9 cellular contexts compared by ENCODE assay signal in the genomic region with DNA sequence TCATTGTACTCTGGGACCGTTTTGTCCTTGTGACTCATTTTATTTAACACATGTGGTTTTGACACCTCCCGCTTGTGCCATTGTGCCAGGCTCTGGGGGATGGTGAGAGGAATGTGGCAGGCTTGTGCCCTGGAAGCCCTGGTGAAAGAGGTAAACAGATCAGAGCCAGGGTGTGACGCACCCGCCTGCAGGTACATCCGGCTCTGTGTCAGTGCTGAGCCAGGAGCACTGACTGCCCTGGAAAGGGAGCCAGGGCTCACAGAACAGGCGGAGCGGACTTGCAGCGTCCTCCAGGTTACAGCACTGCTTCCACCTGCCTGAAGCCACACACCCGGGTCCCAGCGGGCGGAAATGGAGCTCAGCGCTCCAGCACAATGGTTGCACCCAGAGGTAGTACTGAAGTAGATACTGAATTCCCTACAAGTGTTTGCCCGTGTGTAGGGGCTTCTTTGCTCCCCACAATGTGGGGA. TPM values are rescaled to one million over a fixed set of nuclear protein-coding genes. Genes with fewer than 3 reads are reported as not detected.
A peak's percentile ranks its signal among the peaks of the same experiment; 100 is the strongest.
DNase-seq lines count a peak whose midpoint lies in the region; ATAC-seq lines count a peak whose summit lies in the region.
"Had no signal": no experiment of that assay in that cellular context is flagged by ENCODE, and none has a peak within 500 bp of the region (broad histone marks: within the 10 kb centered on the region; RNA-seq: fewer than 3 reads in every experiment).

No MANE protein-coding gene starts in this region.

- CTCF ChIA-PET in activated CD8-positive, alpha-beta memory T cell treated with anti-CD3 and anti-CD28 coated beads, Interleukin-2, amount 10 ng/mL, durations not matched to agents 7 days and 5 days (lab: Charles Lee), result interaction anchor here (1.2 to 1.4 kb wide), 2 partner anchors 9 to 95 kb away, joined by 4 to 5 read pairs; a partner anchor contains a TSS

- H3K4me1 Mint-ChIP-seq in activated CD8-positive, alpha-beta memory T cell treated with anti-CD3 and anti-CD28 coated beads, Interleukin-2, amount 10 ng/mL, durations not matched to agents 7 days and 5 days, result peaks cover 52% of the 10 kb centered on the region

- no peaks in the 10 kb centered on the region for H3K27me3 Mint-ChIP-seq in activated CD8-positive, alpha-beta memory T cell treated with anti-CD3 and anti-CD28 coated beads, Interleukin-2, amount 10 ng/mL, durations not matched to agents 7 days and 5 days

- intact Hi-C loops in Right ventricle myocardium superior (cut with DNase I), result loop anchor here (10.0 kb wide), 1 partner anchor 141 kb away; a partner anchor contains a TSS

- peaks cover 39% of the 10 kb centered on the region for H3K36me3 Mint-ChIP-seq in activated CD8-positive, alpha-beta memory T cell treated with anti-CD3 and anti-CD28 coated beads, Interleukin-2, amount 10 ng/mL, durations not matched to agents 7 days and 5 days

- H3K27ac Mint-ChIP-seq in activated CD8-positive, alpha-beta memory T cell treated with anti-CD3 and anti-CD28 coated beads, Interleukin-2, amount 10 ng/mL, durations not matched to agents 7 days and 5 days, result no peak overlapping the region

- ATAC-seq in activated CD8-positive, alpha-beta memory T cell treated with anti-CD3 and anti-CD28 coated beads, Interleukin-2, amount 10 ng/mL, durations not matched to agents 7 days and 5 days, result peak; percentile 34
- ATAC-seq in Right ventricle myocardium superior (ENCODE audit: poor library complexity) (peak; percentile 96), GM21717 (IDR thresholded peaks at IDR 0.05; ENCODE audit: unreplicated experiment) (no peak), GM18519 (IDR thresholded peaks at IDR 0.05; ENCODE audit: low FRiP score, unreplicated experiment) (no peak), GM21825 (IDR thresholded peaks at IDR 0.05; ENCODE audit: unreplicated experiment) (no peak)

- peaks cover under 1% of the 10 kb centered on the region for H3K9me3 Mint-ChIP-seq in activated CD8-positive, alpha-beta memory T cell treated with anti-CD3 and anti-CD28 coated beads, Interleukin-2, amount 10 ng/mL, durations not matched to agents 7 days and 5 days (ENCODE audit: low read depth)

- peak; percentile 76 for DNase-seq in NCI-H1105 treated with DMSO at 0.1 percent for 48 hours (lab: John Stamatoyannopoulos, UW)
- DNase-seq in activated CD8-positive, alpha-beta memory T cell treated with anti-CD3 and anti-CD28 coated beads, Interleukin-2, amount 10 ng/mL, durations not matched to agents 7 days and 5 days, result peak; percentile 69
- DNase-seq in Right ventricle myocardium superior, result peak; percentile 90
- DNase-seq in stimulated activated CD8-positive, alpha-beta memory T cell treated with anti-CD3 and anti-CD28 coated beads, Interleukin-12 subunit alpha, Interleukin-12 subunit beta, amount 100 ng/mL, for 1 hour (ENCODE audit: low read depth), result peak; percentile 69
- DNase-seq in NCI-H446 treated with DMSO at 0.1 percent for 48 hours (lab: John Stamatoyannopoulos, UW), result no peak

- no peak overlapping the region for H3K4me3 Mint-ChIP-seq in activated CD8-positive, alpha-beta memory T cell treated with anti-CD3 and anti-CD28 coated beads, Interleukin-2, amount 10 ng/mL, durations not matched to agents 7 days and 5 days

RNA-seq across cellular contexts. Expression of a gene that starts 30.6 kb away (rescaled TPM):
- total RNA-seq in activated CD8-positive, alpha-beta memory T cell treated with anti-CD3 and anti-CD28 coated beads, Interleukin-2, amount 10 ng/mL, durations not matched to agents 7 days and 5 days, result not detected
- not detected for total RNA-seq in Right ventricle myocardium superior
- total RNA-seq: temporal lobe had no signal

Comparison
In these comparisons a context has a peak if more than half of its experiments do, and no peak if none do; other contexts are left out.
1. ATAC-seq: peak in activated CD8-positive, alpha-beta memory T cell treated with anti-CD3 and anti-CD28 coated beads, Interleukin-2, amount 10 ng/mL, durations not matched to agents 7 days and 5 days (single experiment) and Right ventricle myocardium superior (single experiment); none in GM21717 (single experiment), GM18519 (single experiment) and GM21825 (single experiment).